Comparison of ENCODE assay signal across 8 cellular contexts in genomic region chr7:132882714-132883428, GRCh38.
A peak's percentile ranks its signal among the peaks of the same experiment; 100 is the strongest.
DNase-seq lines count a peak whose midpoint lies in the region; ATAC-seq and TF ChIP-seq lines count a peak whose summit lies in the region.

No MANE protein-coding gene starts in this region.

- H3K27ac ChIP-seq in A673 (ENCODE audit: low read depth, low read length, poor library complexity, severe bottlenecking) (no peak overlapping the region), caudate nucleus (ENCODE audit: low read depth, low read length) (no peak overlapping the region)

- peaks cover 33% of the 10 kb centered on the region for H3K4me1 Mint-ChIP-seq in activated naive CD8-positive, alpha-beta T cell (ENCODE audit: low read depth)

- no peak for TF ChIP-seq CTCF in A673 (conservative IDR thresholded peaks at IDR 0.05; ENCODE audit: low read depth, low read length)

- H3K36me3 Mint-ChIP-seq in activated naive CD8-positive, alpha-beta T cell, result peaks cover 7% of the 10 kb centered on the region

- DNase-seq in activated gamma-delta T cell treated with Interleukin-2 at 50 U/mL for 16 hours (peak; percentile 5), activated gamma-delta T cell (lab: John Stamatoyannopoulos, UW) (no peak), A673 (ENCODE audit: low spot score) (no peak), caudate nucleus (lab: John Stamatoyannopoulos, UW) (no peak), NCI-H524 treated with DMSO at 0.1 percent for 48 hours (lab: John Stamatoyannopoulos, UW) (no peak), NCI-H2227 treated with DMSO at 0.1 percent for 48 hours (lab: John Stamatoyannopoulos, UW) (no peak)

- H3K27ac Mint-ChIP-seq in activated naive CD8-positive, alpha-beta T cell, result peak overlapping the region; percentile 52

- peaks cover 9% of the 10 kb centered on the region for H3K4me1 ChIP-seq in A673 (ENCODE audit: insufficient read depth, low read length, poor library complexity, severe bottlenecking)

- H3K9me3 Mint-ChIP-seq in activated naive CD8-positive, alpha-beta T cell (ENCODE audit: low read depth), result no peaks in the 10 kb centered on the region

- peak; percentile 66 for ATAC-seq in HG03378 (IDR thresholded peaks at IDR 0.05; ENCODE audit: unreplicated experiment)

- H3K36me3 ChIP-seq in A673 (ENCODE audit: insufficient read depth, low read length, poor library complexity, severe bottlenecking), result no peaks in the 10 kb centered on the region

- intact Hi-C loops in A673 (cut with micrococcal nuclease; ENCODE audit: unreplicated experiment), result no loop called here

- no peaks in the 10 kb centered on the region for H3K9me3 ChIP-seq in A673 (ENCODE audit: low read depth, low read length, poor library complexity, severe bottlenecking)

- no peaks in the 10 kb centered on the region for H3K27me3 ChIP-seq in A673 (replicated peaks; ENCODE audit: insufficient read depth, low read depth, low read length, poor library complexity)

- BruUV-seq in A673 (replicated peaks; lab: Mats Ljungman, UMichigan), result no TSS peak

- peak overlapping the region; percentile 58 for H3K4me3 Mint-ChIP-seq in activated naive CD8-positive, alpha-beta T cell

- H3K4me3 ChIP-seq in A673 (ENCODE audit: low read depth, low read length, poor library complexity, severe bottlenecking), result no peak overlapping the region

- no peaks in the 10 kb centered on the region for H3K27me3 Mint-ChIP-seq in activated naive CD8-positive, alpha-beta T cell

- CTCF ChIA-PET in A673 (lab: Charles Lee), result no interaction called here

- POLR2A ChIA-PET in A673 (lab: Charles Lee; ENCODE audit: low non-redundant PET), result no interaction called here
